28 cellular contexts compared by ENCODE assay signal in the genomic region with DNA sequence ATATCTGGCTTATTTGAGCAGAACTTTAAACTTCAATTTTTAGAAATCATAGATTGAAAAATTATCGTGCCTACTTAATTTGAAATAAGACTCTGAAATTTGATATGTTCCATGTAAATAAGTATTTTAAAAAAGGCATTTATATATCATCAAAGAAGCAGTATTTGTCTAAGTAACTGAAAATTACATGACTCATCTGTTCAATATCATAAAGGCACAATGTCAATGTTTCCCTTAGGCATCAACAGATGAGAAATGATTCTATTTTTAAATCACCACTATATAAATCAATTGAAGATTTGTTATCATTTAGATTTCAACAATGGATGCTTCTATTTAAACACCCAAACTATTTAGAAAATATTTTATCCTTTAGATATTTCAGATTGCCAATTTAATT.
"Had no signal": no experiment of that assay in that cellular context is flagged by ENCODE, and none has a peak within 500 bp of the region (broad histone marks: within the 10 kb centered on the region; RNA-seq: fewer than 3 reads in every experiment).

No MANE protein-coding gene starts in this region.

- H3K36me3 ChIP-seq: brain microvascular endothelial cell, neural progenitor cell, thoracic aorta, WERI-Rb-1 had no signal

- H3K27ac ChIP-seq: brain microvascular endothelial cell, left ventricle myocardium inferior, neural progenitor cell, thoracic aorta, uterus, WERI-Rb-1 had no signal

- DNase-seq: activated CD4-positive, alpha-beta T cell treated with anti-CD3 and anti-CD28 coated beads for 48 hours; activated CD4-positive, alpha-beta T cell treated with anti-CD3 and anti-CD28 coated beads, Interleukin-2, amount 50 U/mL, for 48 hours; activated CD8-positive, alpha-beta memory T cell treated with anti-CD3 and anti-CD28 coated beads for 24 hours; activated CD8-positive, alpha-beta memory T cell treated with anti-CD3 and anti-CD28 coated beads, Interleukin-2, amount 50 U/mL, for 4 hours; activated effector memory CD4-positive, alpha-beta T cell treated with anti-CD3 and anti-CD28 coated beads, Interleukin-2, amount 50 U/mL, for 16 hours; activated naive CD4-positive, alpha-beta T cell treated with anti-CD3 and anti-CD28 coated beads, Interleukin-2, amount 10 ng/mL, durations not matched to agents 7 days and 5 days; activated naive CD8-positive, alpha-beta T cell treated with anti-CD3 and anti-CD28 coated beads, Interleukin-2, amount 10 ng/mL, durations not matched to agents 7 days and 5 days; activated T-cell treated with anti-CD3 and anti-CD28 coated beads, Interleukin-2, amount 50 U/mL, for 1 hour; amniotic stem cell; brain microvascular endothelial cell; caudate nucleus; foreskin fibroblast; left ventricle myocardium inferior; mesendoderm; natural killer cell; occipital lobe; right cardiac atrium; stimulated activated CD4-positive, alpha-beta T cell treated with anti-CD3 and anti-CD28 coated beads, Interleukin-4, amount 100 ng/mL, for 1 hour; stimulated activated naive CD8-positive, alpha-beta T cell treated with anti-CD3 and anti-CD28 coated beads, Interleukin-15, Interleukin-2, amounts not matched to agents 100 U/mL and 50 U/mL, for 24 hours; trophoblast cell; uterus; WERI-Rb-1 had no signal

- FAIRE-seq: astrocyte had no signal

- H3K27me3 ChIP-seq: brain microvascular endothelial cell, neural progenitor cell, uterus had no signal

- H3K4me2 ChIP-seq: neural progenitor cell had no signal

- H3K4me1 ChIP-seq: left ventricle myocardium inferior, uterus had no signal

- H2AFZ ChIP-seq: neural progenitor cell had no signal

- H3K4me3 ChIP-seq: left ventricle myocardium inferior, lung, neural progenitor cell, thoracic aorta, uterus had no signal

- H3K9me3 ChIP-seq: left ventricle myocardium inferior, thoracic aorta, uterus had no signal

- ATAC-seq: activated CD4-positive, CD25-positive, alpha-beta regulatory T cell treated with anti-CD3 and anti-CD28 coated beads, Interleukin-2, amount 50 U/mL, for 24 hours; esophagus mucosa; natural killer cell; right cardiac atrium; stimulated activated naive CD8-positive, alpha-beta T cell treated with anti-CD3 and anti-CD28 coated beads, Interleukin-15, Interleukin-2, amounts not matched to agents 100 U/mL and 50 U/mL, for 24 hours had no signal

- H3K9ac ChIP-seq: neural progenitor cell had no signal
